19 cellular contexts compared by ENCODE assay signal in the genomic region with DNA sequence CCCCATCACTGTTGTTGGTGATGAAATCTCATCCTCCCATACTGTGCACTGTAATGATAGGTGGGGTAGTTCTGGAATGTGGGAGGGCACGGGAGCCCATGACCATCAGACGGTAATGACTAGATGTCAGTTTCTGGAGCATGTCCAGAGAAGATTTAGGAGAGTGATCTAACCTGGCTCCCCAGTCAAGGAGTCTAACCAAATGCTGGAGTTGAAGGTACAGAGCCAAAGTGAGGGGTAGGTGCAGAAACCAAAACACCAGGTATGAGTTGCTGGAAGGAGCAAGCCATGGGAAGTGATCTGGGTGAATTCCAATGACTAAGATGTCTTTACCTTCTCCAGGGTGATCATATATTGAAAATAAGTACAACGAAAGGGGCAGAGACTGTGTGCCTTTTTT.
DNase-seq lines count a peak whose midpoint lies in the region; ATAC-seq, FAIRE-seq and TF ChIP-seq lines count a peak whose summit lies in the region.
"Had no signal": no experiment of that assay in that cellular context is flagged by ENCODE, and none has a peak within 500 bp of the region (broad histone marks: within the 10 kb centered on the region; RNA-seq: fewer than 3 reads in every experiment).

No MANE protein-coding gene starts in this region.

- no peak overlapping the region for H2AFZ ChIP-seq in GM23248

- H3F3A ChIP-seq in GM23248 (ENCODE audit: insufficient read depth) = peaks cover 32% of the 10 kb centered on the region

- peaks cover 44% of the 10 kb centered on the region for H3K4me1 ChIP-seq in A549
- peaks cover 55% of the 10 kb centered on the region for H3K4me1 ChIP-seq in GM23248 (ENCODE audit: insufficient read depth)
- H3K4me1 ChIP-seq: sigmoid colon had no signal

- 54% methylated on average over 3 of the region's 3 CpGs for WGBS in A549 (ENCODE audit: missing lambda C conversion rate)
- WGBS in GM23248 (ENCODE audit: low coverage in 1 of 2, low lambda C conversion rate in 2 of 2, missing lambda C conversion rate in 2 of 2), 2 experiments = 73 to 77% methylated on average over 3 of the region's 3 CpGs

- H3K9ac ChIP-seq in GM23248 = no peak overlapping the region; the same call in 1 of the 2 replicates

- DNase-seq in A549 (ENCODE audit: low read depth in 1 of 2, low spot score in 1 of 2) (peak in 1 of 2 experiments; percentile 8), GM23248 (no peak), WTC11 (ENCODE audit: low spot score) (no peak), kidney tubule cell (ENCODE audit: low spot score) (peak; percentile 78), NCI-H1436 treated with DMSO at 0.1 percent for 48 hours (lab: John Stamatoyannopoulos, UW) (no peak), COLO829 (ENCODE audit: low spot score) (no peak), NCI-H1092 treated with DMSO at 0.1 percent for 48 hours (lab: John Stamatoyannopoulos, UW) (no peak), activated gamma-delta T cell treated with Interleukin-2 at 50 U/mL for 16 hours (no peak)
- DNase-seq: activated CD4-positive, alpha-beta T cell treated with anti-CD3 and anti-CD28 coated beads, Interleukin-2, amount 50 U/mL, for 4 hours; dorsolateral prefrontal cortex; GF-D8; NCI-H1694; sigmoid colon; substantia nigra had no signal

- no peak for TF ChIP-seq RAD21 in A549 (conservative IDR thresholded peaks at IDR 0.05 in 1 of 2, IDR thresholded peaks at IDR 0.05 in 1 of 2)

- H3K79me2 ChIP-seq in GM23248 (ENCODE audit: insufficient read depth) = no peaks in the 10 kb centered on the region

- no peaks in the 10 kb centered on the region for H3K27me3 ChIP-seq in GM23248 (replicated peaks; ENCODE audit: insufficient read depth)
- H3K27me3 ChIP-seq: dorsolateral prefrontal cortex, sigmoid colon, SJSA1 had no signal

- no peak for FAIRE-seq in A549 (lab: Jason Lieb, UNC)
- FAIRE-seq: H1, HTR-8/SVneo, TTC549 had no signal

- no peak for TF ChIP-seq EP300 in A549 (IDR thresholded peaks at IDR 0.05)

- TF ChIP-seq CTCF in A549 (IDR thresholded peaks at IDR 0.05) (no peak), WTC11 (IDR thresholded peaks at IDR 0.05) (no peak)

- H3K27ac ChIP-seq in A549 = peak overlapping the region; percentile 86
- H3K27ac ChIP-seq in GM23248 = peak overlapping the region; percentile 82
- H3K27ac ChIP-seq: dorsolateral prefrontal cortex, sigmoid colon, SJSA1 had no signal

- H4K20me1 ChIP-seq in GM23248 (ENCODE audit: insufficient read depth) = no peaks in the 10 kb centered on the region

- no peak for TF ChIP-seq POLR2A in A549 (IDR thresholded peaks at IDR 0.05; ENCODE audit: low read length)

- H3K27me3 Mint-ChIP-seq in WTC11 (ENCODE audit: low read depth) = no peaks in the 10 kb centered on the region; the same call in 1 of the 2 replicates

- POLR2A ChIA-PET in A549 (lab: Yijun Ruan, JAX) (no interaction called here), WTC11 (lab: Charles Lee) (no interaction called here)

- ATAC-seq in A549 (peak in 1 of 2 experiments; percentile 11; a peak in 1 of 6 replicates), WTC11 (no peak)

- H3K27ac Mint-ChIP-seq in WTC11 = peak overlapping the region; percentile 25

- H3K9me3 ChIP-seq in A549 = no peaks in the 10 kb centered on the region
- H3K9me3 ChIP-seq in GM23248 (ENCODE audit: low read depth) = no peaks in the 10 kb centered on the region
- H3K9me3 ChIP-seq: mucosa of descending colon, sigmoid colon, SJSA1 had no signal

- H3K4me1 Mint-ChIP-seq in WTC11 = peaks cover 16% of the 10 kb centered on the region

- no peaks in the 10 kb centered on the region for H3K9me3 Mint-ChIP-seq in WTC11

- H3K4me2 ChIP-seq in A549 (peak overlapping the region; percentile 63), GM23248 (ENCODE audit: unreplicated experiment) (peak overlapping the region; percentile 62)

- in situ Hi-C loops in GM23248 (cut with MboI) = no loop called here

- CTCF ChIA-PET in A549 (lab: Yijun Ruan, JAX) (no interaction called here), WTC11 (lab: Charles Lee) (no interaction called here)

- H3K4me3 Mint-ChIP-seq in WTC11 = no peak overlapping the region

- H3K4me3 ChIP-seq in A549 (no peak overlapping the region), GM23248 (no peak overlapping the region)
- H3K4me3 ChIP-seq: dorsolateral prefrontal cortex, mucosa of descending colon, sigmoid colon, SJSA1 had no signal

- no peaks in the 10 kb centered on the region for H3K36me3 Mint-ChIP-seq in WTC11

- H3K9me2 ChIP-seq in GM23248 (ENCODE audit: insufficient read depth) = no peaks in the 10 kb centered on the region; the same call in 1 of the 2 replicates

- H3K36me3 ChIP-seq in GM23248 (ENCODE audit: low read depth) = no peaks in the 10 kb centered on the region
- H3K36me3 ChIP-seq: sigmoid colon, SJSA1 had no signal

TF ChIP-seq in A549, 52 proteins besides CTCF, POLR2A, EP300 and RAD21:
- TF ChIP-seq POLR2AphosphoS2 (conservative IDR thresholded peaks at IDR 0.05; ENCODE audit: low read length) (no peak), MAZ (IDR thresholded peaks at IDR 0.05; ENCODE audit: borderline replicate concordance, low read depth, low read length) (no peak), FOXS1 (CRISPR knock-in tag; IDR thresholded peaks at IDR 0.05) (no peak), HDAC2 (IDR thresholded peaks at IDR 0.05) (no peak), ZSCAN20 (CRISPR knock-in tag; IDR thresholded peaks at IDR 0.05) (no peak), TP53 (CRISPR knock-in tag; IDR thresholded peaks at IDR 0.05) (no peak)

TF ChIP-seq in WTC11, 78 proteins besides CTCF, POLR2A, EP300 and RAD21:
- no peak for TF ChIP-seq ZNF423 (CRISPR knock-in tag; IDR thresholded peaks at IDR 0.05)
- no peak for TF ChIP-seq FOXK1 (CRISPR knock-in tag; IDR thresholded peaks at IDR 0.05)
- TF ChIP-seq, protein P1, sequence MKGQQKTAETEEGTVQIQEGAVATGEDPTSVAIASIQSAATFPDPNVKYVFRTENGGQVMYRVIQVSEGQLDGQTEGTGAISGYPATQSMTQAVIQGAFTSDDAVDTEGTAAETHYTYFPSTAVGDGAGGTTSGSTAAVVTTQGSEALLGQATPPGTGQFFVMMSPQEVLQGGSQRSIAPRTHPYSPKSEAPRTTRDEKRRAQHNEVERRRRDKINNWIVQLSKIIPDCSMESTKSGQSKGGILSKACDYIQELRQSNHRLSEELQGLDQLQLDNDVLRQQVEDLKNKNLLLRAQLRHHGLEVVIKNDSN (CRISPR knock-in tag; IDR thresholded peaks at IDR 0.05) = no peak
- TF ChIP-seq, protein P2, sequence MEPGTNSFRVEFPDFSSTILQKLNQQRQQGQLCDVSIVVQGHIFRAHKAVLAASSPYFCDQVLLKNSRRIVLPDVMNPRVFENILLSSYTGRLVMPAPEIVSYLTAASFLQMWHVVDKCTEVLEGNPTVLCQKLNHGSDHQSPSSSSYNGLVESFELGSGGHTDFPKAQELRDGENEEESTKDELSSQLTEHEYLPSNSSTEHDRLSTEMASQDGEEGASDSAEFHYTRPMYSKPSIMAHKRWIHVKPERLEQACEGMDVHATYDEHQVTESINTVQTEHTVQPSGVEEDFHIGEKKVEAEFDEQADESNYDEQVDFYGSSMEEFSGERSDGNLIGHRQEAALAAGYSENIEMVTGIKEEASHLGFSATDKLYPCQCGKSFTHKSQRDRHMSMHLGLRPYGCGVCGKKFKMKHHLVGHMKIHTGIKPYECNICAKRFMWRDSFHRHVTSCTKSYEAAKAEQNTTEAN (CRISPR knock-in tag; IDR thresholded peaks at IDR 0.05) = no peak
- no peak for TF ChIP-seq TEAD4 (CRISPR knock-in tag; IDR thresholded peaks at IDR 0.05)
- TF ChIP-seq, protein P3, sequence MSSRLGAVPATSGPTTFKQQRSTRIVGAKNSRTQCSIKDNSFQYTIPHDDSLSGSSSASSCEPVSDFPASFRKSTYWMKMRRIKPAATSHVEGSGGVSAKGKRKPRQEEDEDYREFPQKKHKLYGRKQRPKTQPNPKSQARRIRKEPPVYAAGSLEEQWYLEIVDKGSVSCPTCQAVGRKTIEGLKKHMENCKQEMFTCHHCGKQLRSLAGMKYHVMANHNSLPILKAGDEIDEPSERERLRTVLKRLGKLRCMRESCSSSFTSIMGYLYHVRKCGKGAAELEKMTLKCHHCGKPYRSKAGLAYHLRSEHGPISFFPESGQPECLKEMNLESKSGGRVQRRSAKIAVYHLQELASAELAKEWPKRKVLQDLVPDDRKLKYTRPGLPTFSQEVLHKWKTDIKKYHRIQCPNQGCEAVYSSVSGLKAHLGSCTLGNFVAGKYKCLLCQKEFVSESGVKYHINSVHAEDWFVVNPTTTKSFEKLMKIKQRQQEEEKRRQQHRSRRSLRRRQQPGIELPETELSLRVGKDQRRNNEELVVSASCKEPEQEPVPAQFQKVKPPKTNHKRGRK (CRISPR knock-in tag; IDR thresholded peaks at IDR 0.05; ENCODE audit: borderline replicate concordance) = no peak
- no peak for TF ChIP-seq NR2C2 (CRISPR knock-in tag; IDR thresholded peaks at IDR 0.05)
TF ChIP-seq in WTC11: peak in this region for 0.
